ENCODE assay signal across 10 cellular contexts in the genomic region with DNA sequence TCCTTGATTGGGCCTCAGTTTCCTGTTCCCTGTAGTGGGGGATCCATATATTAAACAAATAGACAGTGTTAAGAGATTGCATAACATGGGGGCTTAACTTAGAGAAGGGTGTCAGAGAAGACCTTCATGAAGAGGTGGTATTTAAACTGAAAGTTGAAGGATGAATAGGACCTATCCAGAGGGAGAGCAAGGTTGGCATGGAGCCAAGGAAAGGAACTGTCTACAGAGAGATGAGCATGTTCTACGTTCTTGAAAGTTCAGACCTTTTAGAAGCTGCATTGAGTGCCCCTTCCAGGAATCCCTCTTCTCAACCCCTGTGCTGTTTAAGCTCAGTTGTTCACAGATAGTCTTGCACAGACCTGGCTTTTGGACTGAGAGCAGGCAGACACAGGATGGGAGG. TPM values are rescaled to one million over a fixed set of nuclear protein-coding genes. Genes with fewer than 3 reads are reported as not detected.
DNase-seq lines count a peak whose midpoint lies in the region; ATAC-seq and TF ChIP-seq lines count a peak whose summit lies in the region.
"Had no signal": no experiment of that assay in that cellular context is flagged by ENCODE, and none has a peak within 500 bp of the region (broad histone marks: within the 10 kb centered on the region; RNA-seq: fewer than 3 reads in every experiment).

No MANE protein-coding gene starts in this region.

- DNase-seq in ELR (ENCODE audit: low read depth) (peak; percentile 18), adipocyte (ENCODE audit: low read depth) (peak; percentile 34), mesothelial cell of epicardium (ENCODE audit: low spot score in 2 of 2, unreplicated experiment in 2 of 2) (no peak), occipital lobe (lab: John Stamatoyannopoulos, UW) (no peak), vagina (ENCODE audit: extremely low spot score in 2 of 2) (no peak), D341Med (ENCODE audit: low spot score) (no peak)
- DNase-seq: naive B cell had no signal

- H3K9me3 Mint-ChIP-seq in mesothelial cell of epicardium = no peaks in the 10 kb centered on the region
- H3K9me3 Mint-ChIP-seq: IgD-negative memory B cell had no signal

- peaks cover 26% of the 10 kb centered on the region for H3K4me1 Mint-ChIP-seq in mesothelial cell of epicardium

- H3K27ac ChIP-seq in BLaER1 treated with 17β-estradiol and CSF1 and Interleukin-3, amounts not matched to agents 10 nM and 100 nM = peak overlapping the region in 1 of 11 experiments; percentile 10; a peak in 2 of 22 replicates
- no peak overlapping the region for H3K27ac ChIP-seq in vagina

- no peaks in the 10 kb centered on the region for H3K27me3 ChIP-seq in BLaER1 treated with 17β-estradiol and CSF1 and Interleukin-3, amounts not matched to agents 10 nM and 100 nM
- H3K27me3 ChIP-seq in adipocyte (replicated peaks; ENCODE audit: control insufficient read depth, insufficient read depth, low read length) (no peaks in the 10 kb centered on the region), vagina (no peaks in the 10 kb centered on the region)

- no peak for ATAC-seq in GM19463 (IDR thresholded peaks at IDR 0.05; ENCODE audit: unreplicated experiment)

- H3K4me3 Mint-ChIP-seq in mesothelial cell of epicardium = peak overlapping the region; percentile 21

- peak overlapping the region; percentile 90 to 98 (median 95); a peak in 20 of 22 replicates for H3K4me2 ChIP-seq in BLaER1 treated with 17β-estradiol and CSF1 and Interleukin-3, amounts not matched to agents 10 nM and 100 nM

- H3K36me3 ChIP-seq in BLaER1 treated with 17β-estradiol and CSF1 and Interleukin-3, amounts not matched to agents 10 nM and 100 nM = peaks cover 52 to 60% (median 59%) of the 10 kb centered on the region in 11 experiments
- H3K36me3 ChIP-seq in adipocyte (ENCODE audit: control insufficient read depth, insufficient read depth, low read length, severe bottlenecking) (peaks cover 37% of the 10 kb centered on the region), vagina (peaks cover 0 to 38% of the 10 kb centered on the region in 2 donors)

- no peaks in the 10 kb centered on the region for H3K27me3 Mint-ChIP-seq in mesothelial cell of epicardium (ENCODE audit: low read depth)
- H3K27me3 Mint-ChIP-seq: IgD-negative memory B cell had no signal

- peaks cover 16 to 26% (median 21%) of the 10 kb centered on the region in 10 experiments for H3K4me1 ChIP-seq in BLaER1 treated with 17β-estradiol and CSF1 and Interleukin-3, amounts not matched to agents 10 nM and 100 nM
- peaks cover 19% of the 10 kb centered on the region for H3K4me1 ChIP-seq in adipocyte (ENCODE audit: control insufficient read depth, insufficient read depth, low read length)
- H3K4me1 ChIP-seq in vagina = peaks cover 35% of the 10 kb centered on the region

- intact Hi-C loops in vagina (cut with DNase I) = no loop called here

- H3K9ac ChIP-seq in BLaER1 treated with 17β-estradiol and CSF1 and Interleukin-3, amounts not matched to agents 10 nM and 100 nM = peak overlapping the region in 10 of 11 experiments; percentile 84 to 98 (median 94); a peak in 18 of 22 replicates
- peak overlapping the region; percentile 100 for H3K9ac ChIP-seq in adipocyte (ENCODE audit: low read length)

- peak overlapping the region; percentile 21 for H3K27ac Mint-ChIP-seq in mesothelial cell of epicardium

- TF ChIP-seq CTCF in mesothelial cell of epicardium (IDR thresholded peaks at IDR 0.05; ENCODE audit: unreplicated experiment) (no peak), vagina (IDR thresholded peaks at IDR 0.05) (no peak)

- peaks cover 26% of the 10 kb centered on the region for H3K36me3 Mint-ChIP-seq in mesothelial cell of epicardium

- peaks cover 38 to 65% (median 58%) of the 10 kb centered on the region in 11 experiments; a peak in 21 of 22 replicates for H4K20me1 ChIP-seq in BLaER1 treated with 17β-estradiol and CSF1 and Interleukin-3, amounts not matched to agents 10 nM and 100 nM

- TF ChIP-seq POLR2A in vagina (IDR thresholded peaks at IDR 0.05) = no peak

- no peaks in the 10 kb centered on the region for H3K9me3 ChIP-seq in BLaER1 treated with 17β-estradiol and CSF1 and Interleukin-3, amounts not matched to agents 10 nM and 100 nM (replicated peaks in 1 of 11)
- H3K9me3 ChIP-seq in adipocyte (ENCODE audit: control insufficient read depth, low read length) (no peaks in the 10 kb centered on the region), vagina (no peaks in the 10 kb centered on the region)

- no peak overlapping the region for H3K4me3 ChIP-seq in BLaER1 treated with 17β-estradiol and CSF1 and Interleukin-3, amounts not matched to agents 10 nM and 100 nM
- H3K4me3 ChIP-seq in adipocyte (ENCODE audit: low read length) (no peak overlapping the region), vagina (peak overlapping the region in 1 of 2 donors; percentile 22)

RNA-seq across cellular contexts. Expression of a gene that starts 2.4 kb away (rescaled TPM):
- total RNA-seq in mesothelial cell of epicardium (7.7 to 9.4 TPM (median 8.3 TPM) in 3 replicates), occipital lobe (12.3 TPM), vagina (3.7 TPM)

RNA-seq across cellular contexts. Expression of a gene that starts 2.7 kb away (rescaled TPM):
- total RNA-seq in mesothelial cell of epicardium = 19.0 to 24.2 TPM (median 21.3 TPM) in 3 replicates
- 14.2 TPM for total RNA-seq in occipital lobe
- 16.9 TPM for total RNA-seq in vagina

RNA-seq across cellular contexts. Expression of a gene that starts 24.0 kb away (rescaled TPM):
- total RNA-seq in mesothelial cell of epicardium (15.0 to 15.9 TPM (median 15.4 TPM) in 3 replicates), occipital lobe (28.2 TPM), vagina (59.9 TPM)

Comparison
In these comparisons a context has a peak if more than half of its experiments do, and no peak if none do; other contexts are left out.
1. DNase-seq: peak in ELR (single experiment) and adipocyte (single experiment); none in mesothelial cell of epicardium (0 of 2), occipital lobe (single experiment), vagina (0 of 2) and D341Med (single experiment).